3 cellular contexts compared by ENCODE assay signal in the genomic region with DNA sequence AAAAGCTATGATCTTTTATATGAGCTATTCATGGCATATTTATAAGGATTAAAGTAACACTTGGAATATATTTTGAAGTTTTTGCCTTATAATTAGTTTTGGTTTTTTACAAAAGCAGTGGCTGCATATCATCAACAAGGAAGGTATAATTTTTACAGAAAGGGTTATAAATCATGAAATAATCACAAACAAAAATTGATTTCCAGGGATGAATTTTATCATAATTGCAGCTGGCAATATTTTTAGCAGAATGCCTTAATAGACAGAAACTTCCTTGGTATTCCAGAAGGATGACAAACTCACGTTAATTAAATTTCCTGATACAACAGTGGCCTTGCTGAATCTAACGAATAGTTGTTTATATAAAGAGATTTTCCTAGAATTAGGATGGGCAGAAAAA.
TF ChIP-seq lines count a peak whose summit lies in the region.

No MANE protein-coding gene starts in this region.

TF ChIP-seq in SK-N-SH treated with all-trans-retinoic acid at 6 μM for 48 hours, 23 proteins besides CTCF, POLR2A, EP300 and RAD21 (continued from another document):
- TF ChIP-seq, protein P1, sequence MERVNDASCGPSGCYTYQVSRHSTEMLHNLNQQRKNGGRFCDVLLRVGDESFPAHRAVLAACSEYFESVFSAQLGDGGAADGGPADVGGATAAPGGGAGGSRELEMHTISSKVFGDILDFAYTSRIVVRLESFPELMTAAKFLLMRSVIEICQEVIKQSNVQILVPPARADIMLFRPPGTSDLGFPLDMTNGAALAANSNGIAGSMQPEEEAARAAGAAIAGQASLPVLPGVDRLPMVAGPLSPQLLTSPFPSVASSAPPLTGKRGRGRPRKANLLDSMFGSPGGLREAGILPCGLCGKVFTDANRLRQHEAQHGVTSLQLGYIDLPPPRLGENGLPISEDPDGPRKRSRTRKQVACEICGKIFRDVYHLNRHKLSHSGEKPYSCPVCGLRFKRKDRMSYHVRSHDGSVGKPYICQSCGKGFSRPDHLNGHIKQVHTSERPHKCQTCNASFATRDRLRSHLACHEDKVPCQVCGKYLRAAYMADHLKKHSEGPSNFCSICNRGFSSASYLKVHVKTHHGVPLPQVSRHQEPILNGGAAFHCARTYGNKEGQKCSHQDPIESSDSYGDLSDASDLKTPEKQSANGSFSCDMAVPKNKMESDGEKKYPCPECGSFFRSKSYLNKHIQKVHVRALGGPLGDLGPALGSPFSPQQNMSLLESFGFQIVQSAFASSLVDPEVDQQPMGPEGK (CRISPR knock-in tag; IDR thresholded peaks at IDR 0.05; ENCODE audit: borderline replicate concordance) = no peak
- TF ChIP-seq ISL1 (CRISPR knock-in tag; IDR thresholded peaks at IDR 0.05) (peak; percentile 91), GLIS3 (CRISPR knock-in tag; IDR thresholded peaks at IDR 0.05) (no peak), ZC3H10 (CRISPR knock-in tag; IDR thresholded peaks at IDR 0.05) (peak; percentile 56; the same call in 1 of the 2 replicates)

TF ChIP-seq in SK-N-SH, 30 proteins besides CTCF, POLR2A, EP300 and RAD21 (continued from another document):
- TF ChIP-seq, protein P2, sequence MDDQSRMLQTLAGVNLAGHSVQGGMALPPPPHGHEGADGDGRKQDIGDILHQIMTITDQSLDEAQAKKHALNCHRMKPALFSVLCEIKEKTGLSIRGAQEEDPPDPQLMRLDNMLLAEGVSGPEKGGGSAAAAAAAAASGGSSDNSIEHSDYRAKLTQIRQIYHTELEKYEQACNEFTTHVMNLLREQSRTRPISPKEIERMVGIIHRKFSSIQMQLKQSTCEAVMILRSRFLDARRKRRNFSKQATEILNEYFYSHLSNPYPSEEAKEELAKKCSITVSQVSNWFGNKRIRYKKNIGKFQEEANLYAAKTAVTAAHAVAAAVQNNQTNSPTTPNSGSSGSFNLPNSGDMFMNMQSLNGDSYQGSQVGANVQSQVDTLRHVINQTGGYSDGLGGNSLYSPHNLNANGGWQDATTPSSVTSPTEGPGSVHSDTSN (IDR thresholded peaks at IDR 0.05) = no peak
- TF ChIP-seq TCF12 (IDR thresholded peaks at IDR 0.05) (no peak), MXI1 (IDR thresholded peaks at IDR 0.05; ENCODE audit: low read depth, low read length) (no peak), POLR2AphosphoS5 (IDR thresholded peaks at IDR 0.05; ENCODE audit: low read depth, low read length) (no peak), MEF2A (IDR thresholded peaks at IDR 0.05; ENCODE audit: borderline replicate concordance, low read depth) (no peak), RCOR1 (IDR thresholded peaks at IDR 0.05; ENCODE audit: low read length) (no peak), JUND (IDR thresholded peaks at IDR 0.05) (no peak), FOXJ3 (CRISPR knock-in tag; IDR thresholded peaks at IDR 0.05) (no peak)
- TF ChIP-seq, protein P3, sequence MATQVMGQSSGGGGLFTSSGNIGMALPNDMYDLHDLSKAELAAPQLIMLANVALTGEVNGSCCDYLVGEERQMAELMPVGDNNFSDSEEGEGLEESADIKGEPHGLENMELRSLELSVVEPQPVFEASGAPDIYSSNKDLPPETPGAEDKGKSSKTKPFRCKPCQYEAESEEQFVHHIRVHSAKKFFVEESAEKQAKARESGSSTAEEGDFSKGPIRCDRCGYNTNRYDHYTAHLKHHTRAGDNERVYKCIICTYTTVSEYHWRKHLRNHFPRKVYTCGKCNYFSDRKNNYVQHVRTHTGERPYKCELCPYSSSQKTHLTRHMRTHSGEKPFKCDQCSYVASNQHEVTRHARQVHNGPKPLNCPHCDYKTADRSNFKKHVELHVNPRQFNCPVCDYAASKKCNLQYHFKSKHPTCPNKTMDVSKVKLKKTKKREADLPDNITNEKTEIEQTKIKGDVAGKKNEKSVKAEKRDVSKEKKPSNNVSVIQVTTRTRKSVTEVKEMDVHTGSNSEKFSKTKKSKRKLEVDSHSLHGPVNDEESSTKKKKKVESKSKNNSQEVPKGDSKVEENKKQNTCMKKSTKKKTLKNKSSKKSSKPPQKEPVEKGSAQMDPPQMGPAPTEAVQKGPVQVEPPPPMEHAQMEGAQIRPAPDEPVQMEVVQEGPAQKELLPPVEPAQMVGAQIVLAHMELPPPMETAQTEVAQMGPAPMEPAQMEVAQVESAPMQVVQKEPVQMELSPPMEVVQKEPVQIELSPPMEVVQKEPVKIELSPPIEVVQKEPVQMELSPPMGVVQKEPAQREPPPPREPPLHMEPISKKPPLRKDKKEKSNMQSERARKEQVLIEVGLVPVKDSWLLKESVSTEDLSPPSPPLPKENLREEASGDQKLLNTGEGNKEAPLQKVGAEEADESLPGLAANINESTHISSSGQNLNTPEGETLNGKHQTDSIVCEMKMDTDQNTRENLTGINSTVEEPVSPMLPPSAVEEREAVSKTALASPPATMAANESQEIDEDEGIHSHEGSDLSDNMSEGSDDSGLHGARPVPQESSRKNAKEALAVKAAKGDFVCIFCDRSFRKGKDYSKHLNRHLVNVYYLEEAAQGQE (IDR thresholded peaks at IDR 0.05; ENCODE audit: low read depth, low read length) = no peak

TF ChIP-seq in WTC11, 78 proteins besides CTCF, POLR2A, EP300 and RAD21 (continued from another document):
- TF ChIP-seq, protein P4, sequence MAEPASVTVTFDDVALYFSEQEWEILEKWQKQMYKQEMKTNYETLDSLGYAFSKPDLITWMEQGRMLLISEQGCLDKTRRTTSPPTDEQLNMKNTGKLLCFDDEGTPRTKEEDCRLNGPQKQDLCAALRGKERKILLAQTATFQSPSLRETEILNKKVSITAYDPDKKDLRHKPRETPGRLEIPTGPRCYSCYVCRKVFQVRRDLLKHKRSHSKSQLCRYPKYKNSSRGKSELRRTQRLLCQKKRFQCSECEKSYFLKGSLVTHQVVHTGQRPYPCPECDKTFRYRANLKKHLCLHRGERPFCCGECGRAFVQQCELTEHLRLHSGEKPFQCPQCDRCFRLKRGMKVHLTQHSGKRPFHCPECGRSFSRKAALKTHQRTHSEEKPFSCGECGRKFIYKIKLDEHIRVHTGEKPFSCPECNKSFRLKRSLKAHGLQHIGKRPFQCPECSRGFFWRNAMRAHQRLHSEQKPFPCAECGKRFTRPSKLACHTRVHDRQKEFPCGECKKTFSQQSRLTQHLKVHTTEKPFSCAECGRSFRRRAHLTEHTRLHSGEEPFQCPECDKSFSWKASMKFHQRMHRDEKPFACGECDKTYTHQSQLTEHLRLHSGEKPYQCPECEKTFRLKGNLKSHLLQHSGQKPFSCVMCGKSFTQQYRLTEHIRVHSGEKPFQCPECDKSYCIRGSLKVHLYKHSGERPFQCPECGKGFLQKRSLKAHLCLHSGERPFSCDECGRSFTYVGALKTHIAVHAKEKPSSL (CRISPR knock-in tag; conservative IDR thresholded peaks at IDR 0.05) = no peak
- no peak for TF ChIP-seq ZNF396 (CRISPR knock-in tag; IDR thresholded peaks at IDR 0.05; ENCODE audit: borderline replicate concordance)
- TF ChIP-seq E2F5 (CRISPR knock-in tag; IDR thresholded peaks at IDR 0.05) = no peak
- no peak for TF ChIP-seq FOXP1 (CRISPR knock-in tag; IDR thresholded peaks at IDR 0.05; ENCODE audit: borderline replicate concordance)
- TF ChIP-seq ZNF423 (CRISPR knock-in tag; IDR thresholded peaks at IDR 0.05) = no peak
- TF ChIP-seq ETV6 (CRISPR knock-in tag; IDR thresholded peaks at IDR 0.05) = no peak
- no peak for TF ChIP-seq ZMAT4 (CRISPR knock-in tag; IDR thresholded peaks at IDR 0.05)
- no peak for TF ChIP-seq NFATC4 (CRISPR knock-in tag; IDR thresholded peaks at IDR 0.05)
- no peak for TF ChIP-seq OVOL2 (CRISPR knock-in tag; IDR thresholded peaks at IDR 0.05; ENCODE audit: borderline replicate concordance)
- TF ChIP-seq MYBL2 (CRISPR knock-in tag; IDR thresholded peaks at IDR 0.05) = no peak
- TF ChIP-seq, protein P5, sequence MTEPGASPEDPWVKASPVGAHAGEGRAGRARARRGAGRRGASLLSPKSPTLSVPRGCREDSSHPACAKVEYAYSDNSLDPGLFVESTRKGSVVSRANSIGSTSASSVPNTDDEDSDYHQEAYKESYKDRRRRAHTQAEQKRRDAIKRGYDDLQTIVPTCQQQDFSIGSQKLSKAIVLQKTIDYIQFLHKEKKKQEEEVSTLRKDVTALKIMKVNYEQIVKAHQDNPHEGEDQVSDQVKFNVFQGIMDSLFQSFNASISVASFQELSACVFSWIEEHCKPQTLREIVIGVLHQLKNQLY (CRISPR knock-in tag; IDR thresholded peaks at IDR 0.05) = no peak
- no peak for TF ChIP-seq SMAD4 (CRISPR knock-in tag; IDR thresholded peaks at IDR 0.05)
- no peak for TF ChIP-seq ATF2 (CRISPR knock-in tag; IDR thresholded peaks at IDR 0.05; ENCODE audit: borderline replicate concordance, low read depth)
- TF ChIP-seq GTF2I (CRISPR knock-in tag; conservative IDR thresholded peaks at IDR 0.05) = no peak
- TF ChIP-seq USF1 (CRISPR knock-in tag; IDR thresholded peaks at IDR 0.05) = no peak
- no peak for TF ChIP-seq PREB (CRISPR knock-in tag; IDR thresholded peaks at IDR 0.05; ENCODE audit: borderline replicate concordance)
